In genomic region chr15:40081691-40082194, GRCh38 we compare ENCODE assay signal across 8 cellular contexts. TPM values are rescaled to one million over a fixed set of nuclear protein-coding genes. Genes with fewer than 3 reads are reported as not detected.
DNase-seq lines count a peak whose midpoint lies in the region; FAIRE-seq and TF ChIP-seq lines count a peak whose summit lies in the region.

No MANE protein-coding gene starts in this region.

- H3K36me3 ChIP-seq in SJSA1: no peaks in the 10 kb centered on the region
- H3K36me3 ChIP-seq in mesendoderm (ENCODE audit: control insufficient read depth, insufficient read depth, low read length): no peaks in the 10 kb centered on the region
- H3K36me3 ChIP-seq in suprapubic skin: no peaks in the 10 kb centered on the region

- no peaks in the 10 kb centered on the region for H3K79me2 ChIP-seq in mesendoderm (ENCODE audit: control insufficient read depth, insufficient read depth, low read length)

- H3K56ac ChIP-seq in mesendoderm (ENCODE audit: low read length): peak overlapping the region; percentile 81

- H3K4me3 ChIP-seq in SJSA1 (peak overlapping the region; percentile 12), mesendoderm (ENCODE audit: low read length) (no peak overlapping the region), suprapubic skin (peak overlapping the region; percentile 28)

- H3K4me1 Mint-ChIP-seq in activated CD4-positive, alpha-beta T cell treated with anti-CD3 and anti-CD28 coated beads, Interleukin-2, amount 10 ng/mL, durations not matched to agents 7 days and 5 days: peaks cover 26% of the 10 kb centered on the region

- no peak overlapping the region for H2AK5ac ChIP-seq in mesendoderm (ENCODE audit: low read length)

- H4K5ac ChIP-seq in mesendoderm (ENCODE audit: low read length): peak overlapping the region; percentile 47

- H3K9me3 ChIP-seq in SJSA1 (replicated peaks): no peaks in the 10 kb centered on the region
- H3K9me3 ChIP-seq in suprapubic skin: no peaks in the 10 kb centered on the region

- no peak overlapping the region for H3K23ac ChIP-seq in mesendoderm (ENCODE audit: low read length)

- peak overlapping the region; percentile 76 for H2BK15ac ChIP-seq in mesendoderm (replicated peaks; ENCODE audit: low read depth)

- H3K4me2 ChIP-seq in mesendoderm (ENCODE audit: low read length): peak overlapping the region; percentile 3

- no peak for TF ChIP-seq EP300 in suprapubic skin (IDR thresholded peaks at IDR 0.05)

- H4K8ac ChIP-seq in mesendoderm (ENCODE audit: low read depth, low read length): no peak overlapping the region

- no peak for FAIRE-seq in D721Med (lab: Jason Lieb, UNC)

- H2BK120ac ChIP-seq in mesendoderm (ENCODE audit: low read depth, low read length): no peak overlapping the region

- no peaks in the 10 kb centered on the region for H3K9me3 Mint-ChIP-seq in activated CD4-positive, alpha-beta T cell treated with anti-CD3 and anti-CD28 coated beads, Interleukin-2, amount 10 ng/mL, durations not matched to agents 7 days and 5 days

- CTCF ChIA-PET in activated CD4-positive, alpha-beta T cell treated with anti-CD3 and anti-CD28 coated beads, Interleukin-2, amount 10 ng/mL, durations not matched to agents 7 days and 5 days (lab: Charles Lee): interaction anchor here (1.1 to 1.4 kb wide), 5 partner anchors 11 to 192 kb away, joined by 3 to 4 read pairs (median 3); partner anchors contain the start of gene BMF

- H3K27ac ChIP-seq in SJSA1: peak overlapping the region; percentile 30
- H3K27ac ChIP-seq in mesendoderm (ENCODE audit: low read depth, low read length): no peak overlapping the region
- H3K27ac ChIP-seq in suprapubic skin: peak overlapping the region; percentile 73

- H3K79me1 ChIP-seq in mesendoderm (ENCODE audit: low read length): no peaks in the 10 kb centered on the region

- TF ChIP-seq CTCF in suprapubic skin (IDR thresholded peaks at IDR 0.05) (no peak), GM13976 (IDR thresholded peaks at IDR 0.05; ENCODE audit: borderline replicate concordance, control extremely low read depth, extremely low read depth, insufficient read depth, missing control alignments) (no peak), D721Med (IDR thresholded peaks at IDR 0.05; ENCODE audit: insufficient read depth, missing control alignments) (no peak)

- H3K27me3 ChIP-seq in SJSA1 (replicated peaks) (no peaks in the 10 kb centered on the region), mesendoderm (ENCODE audit: insufficient read depth, low read length, poor library complexity) (no peaks in the 10 kb centered on the region), suprapubic skin (no peaks in the 10 kb centered on the region)

- TF ChIP-seq POLR2A in suprapubic skin (IDR thresholded peaks at IDR 0.05): no peak

- H3K4me1 ChIP-seq in SJSA1 (replicated peaks) (peaks cover 69% of the 10 kb centered on the region), mesendoderm (ENCODE audit: control insufficient read depth, low read depth, low read length) (peaks cover 16% of the 10 kb centered on the region), suprapubic skin (peaks cover 31% of the 10 kb centered on the region)

- H3K36me3 Mint-ChIP-seq in activated CD4-positive, alpha-beta T cell treated with anti-CD3 and anti-CD28 coated beads, Interleukin-2, amount 10 ng/mL, durations not matched to agents 7 days and 5 days (ENCODE audit: low read depth): no peaks in the 10 kb centered on the region

- peaks cover 19% of the 10 kb centered on the region for H3K27me3 Mint-ChIP-seq in activated CD4-positive, alpha-beta T cell treated with anti-CD3 and anti-CD28 coated beads, Interleukin-2, amount 10 ng/mL, durations not matched to agents 7 days and 5 days

- POLR2A ChIA-PET in activated CD4-positive, alpha-beta T cell treated with anti-CD3 and anti-CD28 coated beads, Interleukin-2, amount 10 ng/mL, durations not matched to agents 7 days and 5 days (lab: Charles Lee): interaction anchor here (0.6 kb wide), 1 partner anchor 275 kb away, joined by 3 read pairs; no protein-coding TSS in a partner anchor

- no peak for DNase-seq in activated CD4-positive, alpha-beta T cell treated with anti-CD3 and anti-CD28 coated beads, Interleukin-2, amount 10 ng/mL, durations not matched to agents 7 days and 5 days
- no peak for DNase-seq in activated CD4-positive, alpha-beta T cell treated with anti-CD3 and anti-CD28 coated beads, Interleukin-2, amount 50 U/mL, for 48 hours
- DNase-seq in SJSA1 (ENCODE audit: low read depth in 1 of 2, low spot score in 2 of 2) (peak; percentile 62 to 71), epidermal melanocyte (ENCODE audit: insufficient read length, low spot score) (peak; percentile 92), mesendoderm (peak; percentile 87), suprapubic skin (ENCODE audit: low spot score in 2 of 2) (peak; percentile 76 to 89), GM13976 (ENCODE audit: low spot score) (no peak), D721Med (ENCODE audit: insufficient read length, low spot score) (no peak)

- no CpG with 5 or more reads among the region's 12 CpGs for WGBS in mesendoderm (ENCODE audit: extremely low coverage, insufficient coverage, low lambda C conversion rate)
- WGBS in suprapubic skin: 15% methylated on average over 12 of the region's 12 CpGs

- H3K4me3 Mint-ChIP-seq in activated CD4-positive, alpha-beta T cell treated with anti-CD3 and anti-CD28 coated beads, Interleukin-2, amount 10 ng/mL, durations not matched to agents 7 days and 5 days: no peak overlapping the region

- H3K27ac Mint-ChIP-seq in activated CD4-positive, alpha-beta T cell treated with anti-CD3 and anti-CD28 coated beads, Interleukin-2, amount 10 ng/mL, durations not matched to agents 7 days and 5 days: peak overlapping the region; percentile 11

- peak overlapping the region; percentile 12 for H3K18ac ChIP-seq in mesendoderm (ENCODE audit: low read length)

- H3K4ac ChIP-seq in mesendoderm (ENCODE audit: low read depth, low read length): peak overlapping the region; percentile 49

- H2BK5ac ChIP-seq in mesendoderm (ENCODE audit: low read length): no peak overlapping the region

- in situ Hi-C loops in GM13976 (cut with MboI; ENCODE audit: low sequenced_read_pairs, unreplicated experiment): no loop called here

- peak overlapping the region; percentile 53 for H3K9ac ChIP-seq in mesendoderm (ENCODE audit: low read length)

RNA-seq across cellular contexts. Expression of gene BMF, which starts 26.9 kb away (rescaled TPM):
- total RNA-seq in activated CD4-positive, alpha-beta T cell treated with anti-CD3 and anti-CD28 coated beads, Interleukin-2, amount 10 ng/mL, durations not matched to agents 7 days and 5 days: 1 to 10 TPM; 8.5 to 8.6 TPM
- total RNA-seq in SJSA1 (2014; rRNA removed; shearing (Covaris generic)): 3.2 and 6.2 TPM in 2 replicates
- 5.7 TPM for polyA plus RNA-seq in mesendoderm (2013, experiment 1 of 2)
- 5.5 TPM for polyA plus RNA-seq in mesendoderm (2013, experiment 2 of 2)
- total RNA-seq in suprapubic skin: 10 to 100 TPM in 2 of 4 donors, 1 to 10 TPM in 2; 2.6 to 11.1 (median 9.8) TPM

RNA-seq across cellular contexts. Expression of gene SRP14, which starts 42.8 kb away (rescaled TPM):
- total RNA-seq in activated CD4-positive, alpha-beta T cell treated with anti-CD3 and anti-CD28 coated beads, Interleukin-2, amount 10 ng/mL, durations not matched to agents 7 days and 5 days: 100 to 1,000 TPM; 145 to 150 TPM
- 355 and 405 TPM in 2 replicates for total RNA-seq in SJSA1 (2014; rRNA removed; shearing (Covaris generic))
- polyA plus RNA-seq in mesendoderm (2013, experiment 1 of 2): 546 TPM
- 544 TPM for polyA plus RNA-seq in mesendoderm (2013, experiment 2 of 2)
- total RNA-seq in suprapubic skin: 100 to 1,000 TPM; 161 to 218 (median 170) TPM

Comparison
In these comparisons a context has a peak if more than half of its experiments do, and no peak if none do; other contexts are left out.
1. DNase-seq: peak in SJSA1 (2 of 2), epidermal melanocyte (single experiment), mesendoderm (single experiment) and suprapubic skin (2 of 2); none in activated CD4-positive, alpha-beta T cell treated with anti-CD3 and anti-CD28 coated beads, Interleukin-2, amount 10 ng/mL, durations not matched to agents 7 days and 5 days (single experiment), activated CD4-positive, alpha-beta T cell treated with anti-CD3 and anti-CD28 coated beads, Interleukin-2, amount 50 U/mL, for 48 hours (0 of 2), GM13976 (single experiment) and D721Med (single experiment).